In the genomic region with DNA sequence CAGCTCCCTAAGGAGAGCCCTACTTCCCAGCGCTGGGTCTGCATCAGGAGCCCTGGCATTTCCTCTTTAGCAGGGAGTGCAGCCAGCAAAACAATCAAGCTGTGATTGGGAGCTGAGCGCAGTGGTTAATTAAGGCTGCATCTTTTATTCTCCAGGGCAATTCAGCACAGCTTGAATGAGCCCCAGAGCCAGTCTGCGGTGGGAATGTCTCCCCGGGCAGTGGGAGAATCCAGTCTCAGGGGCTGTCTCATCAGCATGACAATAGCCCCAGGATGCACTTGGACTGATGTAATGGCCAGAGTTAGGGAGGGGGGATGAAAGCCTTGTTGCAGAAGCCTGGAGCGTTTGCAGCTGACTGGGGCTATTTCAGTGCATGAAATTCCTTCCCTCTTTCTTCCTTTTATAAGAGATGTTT, we compare ENCODE assay signal across 11 cellular contexts.
DNase-seq lines count a peak whose midpoint lies in the region; FAIRE-seq and TF ChIP-seq lines count a peak whose summit lies in the region.
"Had no signal": no experiment of that assay in that cellular context is flagged by ENCODE, and none has a peak within 500 bp of the region (broad histone marks: within the 10 kb centered on the region; RNA-seq: fewer than 3 reads in every experiment).

No MANE protein-coding gene starts in this region.

- H3K4me3 ChIP-seq in H1 (ENCODE audit: extremely low read depth in 1 of 4, insufficient read depth in 2 of 4, low read depth in 3 of 4, low read length in 4 of 4): peak overlapping the region in 1 of 4 experiments; percentile 26; a peak in 1 of 8 replicates
- H3K4me3 ChIP-seq: esophagus muscularis mucosa had no signal

- POLR2A ChIA-PET in H1 (lab: Charles Lee; ENCODE audit: partially characterized antibody): interaction anchor here (0.9 kb wide), 1 partner anchor 13 kb away, joined by 3 read pairs; no protein-coding TSS in a partner anchor

- no peak overlapping the region for H3K18ac ChIP-seq in H1 (ENCODE audit: extremely low read depth, low read length)

- no peak for TF ChIP-seq POLR2A in H1 (IDR thresholded peaks at IDR 0.05; ENCODE audit: control extremely low read depth in 1 of 2, low read depth in 2 of 2, low read length in 2 of 2)

- peaks cover 3% of the 10 kb centered on the region for H3K27me3 Mint-ChIP-seq in chondrocyte (ENCODE audit: low read depth)

- H2BK120ac ChIP-seq in H1 (replicated peaks; ENCODE audit: low read depth, low read length): no peak overlapping the region

- H2AK5ac ChIP-seq in H1 (ENCODE audit: low read depth, low read length): no peak overlapping the region

- no peak overlapping the region for H3K14ac ChIP-seq in H1 (ENCODE audit: insufficient read length)

- H3K4me1 ChIP-seq in H1 (replicated peaks in 1 of 4; ENCODE audit: control insufficient read depth in 3 of 4, insufficient read depth in 4 of 4, low read length in 3 of 4): peaks cover 7 to 17% (median 12%) of the 10 kb centered on the region in 4 experiments; a peak in 6 of 7 replicates

- H2BK5ac ChIP-seq in H1 (ENCODE audit: low read depth, low read length): no peak overlapping the region

- H2BK15ac ChIP-seq in H1 (ENCODE audit: low read length): no peak overlapping the region

- H3K9me3 Mint-ChIP-seq in chondrocyte (ENCODE audit: low read depth): no peaks in the 10 kb centered on the region
- H3K9me3 Mint-ChIP-seq: nephron had no signal

- FAIRE-seq in H1 (lab: Jason Lieb, UNC): peak; percentile 98

- no peak overlapping the region for H2BK12ac ChIP-seq in H1 (ENCODE audit: low read depth, low read length)

- H3K27ac ChIP-seq in H1 (ENCODE audit: low read depth, low read length): no peak overlapping the region
- H3K27ac ChIP-seq: esophagus muscularis mucosa had no signal

- no peak overlapping the region for H4K8ac ChIP-seq in H1 (ENCODE audit: extremely low read depth, insufficient read depth, low read length)

- no peaks in the 10 kb centered on the region for H4K20me1 ChIP-seq in H1 (replicated peaks in 1 of 2; ENCODE audit: control insufficient read depth in 1 of 2, insufficient read depth in 2 of 2, low read length in 2 of 2)

- WGBS in H1 (ENCODE audit: extremely low coverage in 1 of 2, insufficient coverage in 1 of 2, insufficient read length in 1 of 2, insufficient replicate concordance in 2 of 2, low coverage in 1 of 2, low lambda C conversion rate in 2 of 2, missing lambda C conversion rate in 1 of 2), 2 experiments: 3% methylated on average over 5 of the region's 5 CpGs; no CpG with 5 or more reads in 1 of the 2 experiments

- no peaks in the 10 kb centered on the region for H3K79me1 ChIP-seq in H1 (ENCODE audit: low read depth, low read length)

- H4K5ac ChIP-seq in H1 (ENCODE audit: insufficient read length, low read depth, low read length): no peak overlapping the region

- no peak overlapping the region for H3K23ac ChIP-seq in H1 (ENCODE audit: insufficient read length)

- H2BK20ac ChIP-seq in H1 (ENCODE audit: low read length): no peak overlapping the region

- H3K23me2 ChIP-seq in H1 (ENCODE audit: low read depth, low read length): no peaks in the 10 kb centered on the region

- H3K9me3 ChIP-seq in H1 (ENCODE audit: insufficient read depth in 2 of 2, low read depth in 1 of 2, low read length in 1 of 2): no peaks in the 10 kb centered on the region
- H3K9me3 ChIP-seq: esophagus muscularis mucosa had no signal

- H3K4me1 Mint-ChIP-seq in chondrocyte (ENCODE audit: low read depth): peaks cover 18% of the 10 kb centered on the region

- CTCF ChIA-PET in H1 (lab: Charles Lee; ENCODE audit: partially characterized antibody): interaction anchor here (0.9 kb wide), 1 partner anchor 288 kb away, joined by 3 read pairs; no protein-coding TSS in a partner anchor

- no peak overlapping the region for H3K4ac ChIP-seq in H1 (replicated peaks; ENCODE audit: insufficient read length, low read depth, low read length)

- no peaks in the 10 kb centered on the region for H3K27me3 ChIP-seq in H1 (replicated peaks in 1 of 4; ENCODE audit: control insufficient read depth in 3 of 4, extremely low read depth in 1 of 4, insufficient read depth in 3 of 4, low read length in 3 of 4)

- no peak overlapping the region for H3K9ac ChIP-seq in H1 (replicated peaks in 1 of 4; ENCODE audit: extremely low read depth in 1 of 4, low read depth in 3 of 4, low read length in 3 of 4)

- no peak overlapping the region for H2AFZ ChIP-seq in H1 (ENCODE audit: low read length)

- H3K27ac Mint-ChIP-seq in chondrocyte (ENCODE audit: unreplicated experiment): no peak overlapping the region
- H3K27ac Mint-ChIP-seq: nephron had no signal

- H3K36me3 ChIP-seq in H1 (ENCODE audit: control insufficient read depth in 2 of 4, insufficient read depth in 4 of 4, low read length in 3 of 4): no peaks in the 10 kb centered on the region
- H3K36me3 ChIP-seq: esophagus muscularis mucosa had no signal

- H4K91ac ChIP-seq in H1 (replicated peaks; ENCODE audit: insufficient read length, low read length): no peak overlapping the region

- DNase-seq in GM04503 (ENCODE audit: low read depth): peak; percentile 44
- peak; percentile 38 for DNase-seq in NCI-H2171 (lab: John Stamatoyannopoulos, UW)
- DNase-seq in H1 (ENCODE audit: low read depth in 1 of 2, low spot score in 2 of 2): peak; percentile 83 to 97
- peak in 53 of 56 donors; percentile 15 to 88 (median 56) for DNase-seq in nucleus accumbens (lab: John Stamatoyannopoulos, UW)
- DNase-seq in GDM1 (lab: John Stamatoyannopoulos, UW): no peak
- no peak for DNase-seq in glomerular visceral epithelial cell (ENCODE audit: extremely low spot score)
- no peak for DNase-seq in chondrocyte (ENCODE audit: low spot score)
- no peak for DNase-seq in cortex of kidney (lab: John Stamatoyannopoulos, UW)
- DNase-seq: DMS79 had no signal

- no peak overlapping the region for H3K56ac ChIP-seq in H1 (replicated peaks; ENCODE audit: insufficient read length, low read depth, low read length)

- H3K4me3 Mint-ChIP-seq in chondrocyte (ENCODE audit: unreplicated experiment): no peak overlapping the region
- H3K4me3 Mint-ChIP-seq: nephron had no signal

- no peaks in the 10 kb centered on the region for H3K36me3 Mint-ChIP-seq in chondrocyte (ENCODE audit: low read depth)

- 0 out of 4 replicates have a peak, but pooled peaks of 1 of the 2 experiments have one; percentile 15 for TF ChIP-seq RAD21 in H1 (IDR thresholded peaks at IDR 0.05 in 1 of 2, conservative IDR thresholded peaks at IDR 0.05 in 1 of 2; ENCODE audit: low read depth in 2 of 2, low read length in 2 of 2)

- peak overlapping the region in 1 of 2 experiments; percentile 30; a peak in 1 of 4 replicates for H3K4me2 ChIP-seq in H1 (ENCODE audit: insufficient read depth in 1 of 2, low read depth in 2 of 2, low read length in 2 of 2)

- peak in 1 of 2 experiments; percentile 82; a peak in 2 of 3 replicates for TF ChIP-seq EP300 in H1 (IDR thresholded peaks at IDR 0.05; ENCODE audit: borderline replicate concordance in 1 of 2, low read depth in 2 of 2, low read length in 2 of 2)

- TF ChIP-seq CTCF in H1 (IDR thresholded peaks at IDR 0.05; ENCODE audit: control extremely low read depth in 1 of 3, insufficient read depth in 1 of 3, low read depth in 1 of 3, low read length in 3 of 3): no peak
- TF ChIP-seq CTCF in chondrocyte (IDR thresholded peaks at IDR 0.05): no peak

- H3K79me2 ChIP-seq in H1 (ENCODE audit: control insufficient read depth in 1 of 2, insufficient read depth in 2 of 2, low read length in 2 of 2): no peaks in the 10 kb centered on the region

TF ChIP-seq in H1, 55 proteins besides CTCF, POLR2A, EP300 and RAD21 (continues in another document):
- TF ChIP-seq EGR1 (IDR thresholded peaks at IDR 0.05; ENCODE audit: borderline replicate concordance, low read depth, low read length) (0 out of 2 replicates have a peak, but pooled peaks have one; percentile 2), SAP30 (IDR thresholded peaks at IDR 0.05; ENCODE audit: insufficient read depth, insufficient replicate concordance, low read length) (no peak), POU5F1 (IDR thresholded peaks at IDR 0.05; ENCODE audit: low read depth, low read length) (peak; percentile 95), CREB1 (IDR thresholded peaks at IDR 0.05) (peak; percentile 35; the same call in 1 of the 2 replicates), HDAC2 (IDR thresholded peaks at IDR 0.05; ENCODE audit: borderline replicate concordance in 1 of 2, low read depth in 2 of 2, low read length in 2 of 2) (peak; percentile 97 to 98), POLR2AphosphoS5 (IDR thresholded peaks at IDR 0.05; ENCODE audit: low read depth, low read length) (no peak), RFX5 (IDR thresholded peaks at IDR 0.05; ENCODE audit: borderline replicate concordance, low read depth, low read length) (no peak), SIN3A (conservative IDR thresholded peaks at IDR 0.05 in 1 of 2, IDR thresholded peaks at IDR 0.05 in 1 of 2; ENCODE audit: low read depth in 1 of 2, low read length in 2 of 2) (no peak), TCF12 (IDR thresholded peaks at IDR 0.05; ENCODE audit: low read depth, low read length) (peak; percentile 74; the same call in 1 of the 2 replicates), EZH2 (IDR thresholded peaks at IDR 0.05; ENCODE audit: low read depth, low read length, severe bottlenecking) (no peak), CHD1 (IDR thresholded peaks at IDR 0.05; ENCODE audit: low read depth, low read length) (no peak), KDM4A (IDR thresholded peaks at IDR 0.05; ENCODE audit: low read depth, low read length, severe bottlenecking) (no peak), TAF1 (IDR thresholded peaks at IDR 0.05; ENCODE audit: low read depth, low read length) (no peak), SP1 (IDR thresholded peaks at IDR 0.05; ENCODE audit: low read depth, low read length) (peak; percentile 85), TAF7 (optimal IDR thresholded peaks at IDR 0.05; ENCODE audit: borderline replicate concordance, low read depth, low read length) (no peak), CBX5 (IDR thresholded peaks at IDR 0.05; ENCODE audit: low read depth, low read length) (no peak), KDM1A (IDR thresholded peaks at IDR 0.05; ENCODE audit: borderline replicate concordance, low read length) (peak; percentile 95; the same call in 1 of the 2 replicates), JUN (IDR thresholded peaks at IDR 0.05; ENCODE audit: low read depth, low read length) (0 out of 2 replicates have a peak, but pooled peaks have one; percentile 46), CBX8 (IDR thresholded peaks at IDR 0.05; ENCODE audit: borderline replicate concordance, low read depth, low read length) (no peak), HDAC6 (IDR thresholded peaks at IDR 0.05; ENCODE audit: low read depth, low read length) (no peak)
- TF ChIP-seq, protein P1, sequence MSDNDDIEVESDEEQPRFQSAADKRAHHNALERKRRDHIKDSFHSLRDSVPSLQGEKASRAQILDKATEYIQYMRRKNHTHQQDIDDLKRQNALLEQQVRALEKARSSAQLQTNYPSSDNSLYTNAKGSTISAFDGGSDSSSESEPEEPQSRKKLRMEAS (IDR thresholded peaks at IDR 0.05): 0 out of 2 replicates have a peak, but pooled peaks have one; percentile 17

Comparison
In these comparisons a context has a peak if more than half of its experiments do, and no peak if none do; other contexts are left out.
1. DNase-seq: peak in GM04503 (single experiment), NCI-H2171 (single experiment), H1 (2 of 2) and nucleus accumbens (53 of 56); none in GDM1 (single experiment), glomerular visceral epithelial cell (single experiment), chondrocyte (single experiment) and cortex of kidney (single experiment).